In the genomic region with DNA sequence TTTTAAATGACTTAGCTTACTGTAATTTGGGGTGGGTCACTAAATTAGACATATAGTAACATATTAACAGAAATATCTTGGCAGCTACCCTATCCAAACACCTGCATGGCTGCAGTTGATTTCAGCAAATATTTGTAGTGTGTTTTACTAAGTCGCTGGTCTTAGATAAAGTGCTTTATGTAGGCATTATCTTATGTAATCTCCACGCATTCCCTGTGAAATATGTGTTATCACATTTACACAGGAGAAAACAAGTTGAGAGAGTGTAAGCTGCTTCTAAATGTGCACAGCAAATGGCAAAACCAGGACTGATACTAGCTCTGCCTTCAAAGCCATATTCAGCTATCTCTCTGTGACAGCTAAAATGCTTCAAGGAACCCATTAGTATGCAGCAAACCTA, we compare ENCODE assay signal across 26 cellular contexts.
DNase-seq lines count a peak whose midpoint lies in the region; ATAC-seq, FAIRE-seq and TF ChIP-seq lines count a peak whose summit lies in the region.
"Had no signal": no experiment of that assay in that cellular context is flagged by ENCODE, and none has a peak within 500 bp of the region (broad histone marks: within the 10 kb centered on the region; RNA-seq: fewer than 3 reads in every experiment).

No MANE protein-coding gene starts in this region.

- H3K79me2 ChIP-seq in PC-3 (ENCODE audit: low read length), result no peaks in the 10 kb centered on the region

- no peaks in the 10 kb centered on the region for H3K4me1 Mint-ChIP-seq in T-helper 17 cell
- H3K4me1 Mint-ChIP-seq in activated T-cell treated with anti-CD3 and anti-CD28 coated beads, Interleukin-2, amount 50 U/mL, for 72 hours (ENCODE audit: low read depth), result no peaks in the 10 kb centered on the region

- no peak overlapping the region for H3K27ac Mint-ChIP-seq in T-helper 17 cell
- no peak overlapping the region for H3K27ac Mint-ChIP-seq in activated T-cell treated with anti-CD3 and anti-CD28 coated beads, Interleukin-2, amount 50 U/mL, for 72 hours
- H3K27ac Mint-ChIP-seq: activated naive CD4-positive, alpha-beta T cell treated with anti-CD3 and anti-CD28 coated beads for 36 hours; natural killer cell; WTC11 had no signal

- no peak overlapping the region for H3K4me2 ChIP-seq in PC-3 (ENCODE audit: low read length)
- H3K4me2 ChIP-seq: KMS-11 had no signal

- no peak overlapping the region for H2AFZ ChIP-seq in PC-3 (ENCODE audit: low read length)

- no peak overlapping the region for H3K9ac ChIP-seq in PC-3 (ENCODE audit: low read length)
- H3K9ac ChIP-seq: KMS-11 had no signal

- no peaks in the 10 kb centered on the region for H3K9me2 ChIP-seq in PC-3 (replicated peaks; ENCODE audit: low read length)

- ATAC-seq in PC-3, result peak; percentile 53
- peak; percentile 57 for ATAC-seq in left lobe of liver
- no peak for ATAC-seq in HG03045 (IDR thresholded peaks at IDR 0.05; ENCODE audit: unreplicated experiment)
- no peak for ATAC-seq in T-helper 17 cell
- no peak for ATAC-seq in activated T-cell treated with anti-CD3 and anti-CD28 coated beads, Interleukin-2, amount 50 U/mL, for 72 hours (replicated peaks in 1 of 2)
- ATAC-seq: natural killer cell, Panc1, WTC11 had no signal

- TF ChIP-seq CTCF in PC-3 (conservative IDR thresholded peaks at IDR 0.05; ENCODE audit: low read depth, low read length), result no peak

- H3K27me3 ChIP-seq in PC-3 (ENCODE audit: low read length) (no peaks in the 10 kb centered on the region), small intestine (ENCODE audit: control insufficient read depth in 2 of 2, insufficient read depth in 2 of 2, low read length in 2 of 2) (no peaks in the 10 kb centered on the region)

- H3K36me3 Mint-ChIP-seq in T-helper 17 cell (ENCODE audit: low read depth), result no peaks in the 10 kb centered on the region
- H3K36me3 Mint-ChIP-seq in activated T-cell treated with anti-CD3 and anti-CD28 coated beads, Interleukin-2, amount 50 U/mL, for 72 hours (ENCODE audit: insufficient read depth in 2 of 2), result no peaks in the 10 kb centered on the region
- H3K36me3 Mint-ChIP-seq: natural killer cell, WTC11 had no signal

- intact Hi-C loops in PC-3 (cut with micrococcal nuclease), result no loop called here

- H3K4me3 Mint-ChIP-seq in T-helper 17 cell, result no peak overlapping the region
- no peak overlapping the region for H3K4me3 Mint-ChIP-seq in activated T-cell treated with anti-CD3 and anti-CD28 coated beads, Interleukin-2, amount 50 U/mL, for 72 hours
- H3K4me3 Mint-ChIP-seq: activated naive CD4-positive, alpha-beta T cell treated with anti-CD3 and anti-CD28 coated beads for 36 hours; natural killer cell; WTC11 had no signal

- peaks cover 0 to 2% of the 10 kb centered on the region in 2 donors for H3K9me3 Mint-ChIP-seq in activated T-cell treated with anti-CD3 and anti-CD28 coated beads, Interleukin-2, amount 50 U/mL, for 72 hours
- H3K9me3 Mint-ChIP-seq: activated naive CD4-positive, alpha-beta T cell treated with anti-CD3 and anti-CD28 coated beads for 36 hours; natural killer cell had no signal

- no TSS peak for BruUV-seq in PC-3 (replicated peaks; lab: Mats Ljungman, UMichigan)

- POLR2A ChIA-PET in PC-3 (lab: Charles Lee; ENCODE audit: unreplicated experiment), result no interaction called here

- CTCF ChIA-PET in PC-3 (lab: Charles Lee), result no interaction called here

- H3K4me3 ChIP-seq in PC-3 (ENCODE audit: low read length), result no peak overlapping the region
- H3K4me3 ChIP-seq in small intestine (ENCODE audit: low read depth in 1 of 2, low read length in 2 of 2), result no peak overlapping the region

- no peaks in the 10 kb centered on the region for H3K9me3 ChIP-seq in PC-3 (ENCODE audit: low read length)
- H3K9me3 ChIP-seq in small intestine (ENCODE audit: control insufficient read depth, low read depth), result no peaks in the 10 kb centered on the region
- no peaks in the 10 kb centered on the region for H3K9me3 ChIP-seq in T-helper 17 cell (ENCODE audit: control insufficient read depth, low read length, poor library complexity, severe bottlenecking)

- DNase-seq in DMS53 treated with DMSO at 0.1 percent for 48 hours (lab: John Stamatoyannopoulos, UW; ENCODE audit: unreplicated experiment) (peak; percentile 66), PC-3 (no peak), left lobe of liver (ENCODE audit: low spot score) (no peak), small intestine (peak; percentile 66), T-helper 17 cell (no peak)
- DNase-seq in activated CD4-positive, CD25-positive, alpha-beta regulatory T cell (lab: John Stamatoyannopoulos, UW), result no peak
- no peak for DNase-seq in activated T-cell treated with anti-CD3 and anti-CD28 coated beads, Interleukin-2, amount 50 U/mL, for 72 hours
- DNase-seq: activated CD4-positive, alpha-beta T cell treated with anti-CD3 and anti-CD28 coated beads, Interleukin-2, amount 50 U/mL, for 1 hour; activated naive CD4-positive, alpha-beta T cell treated with anti-CD3 and anti-CD28 coated beads for 36 hours; activated T-cell treated with anti-CD3 and anti-CD28 coated beads, Interleukin-2, amount 50 U/mL, for 48 hours; natural killer cell; NCI-H1436 treated with DMSO at 0.1 percent for 48 hours; NK-92 treated with Interleukin-12 subunit alpha and Interleukin-12 subunit beta, amount 100 ng/mL, for 24 hours; occipital lobe; retina; SHP77 treated with DMSO at 0.1 percent for 48 hours; stimulated activated CD4-positive, alpha-beta T cell treated with anti-CD3 and anti-CD28 coated beads, Interleukin-2, amount 100 ng/mL, for 24 hours; T1000 had no signal

- H3K27ac ChIP-seq in PC-3 (ENCODE audit: low read length) (no peak overlapping the region), small intestine (ENCODE audit: low read depth in 1 of 2, low read length in 1 of 2) (no peak overlapping the region)
- H3K27ac ChIP-seq: C4-2B, KMS-11 had no signal

- H3F3A ChIP-seq in PC-3 (ENCODE audit: low read length, unreplicated experiment), result no peaks in the 10 kb centered on the region

- no peaks in the 10 kb centered on the region for H3K36me3 ChIP-seq in PC-3 (ENCODE audit: low read depth, low read length)
- no peaks in the 10 kb centered on the region for H3K36me3 ChIP-seq in small intestine (ENCODE audit: control insufficient read depth in 2 of 2, insufficient read depth in 2 of 2, low read length in 2 of 2)

- peaks cover 4% of the 10 kb centered on the region for H3K27me3 Mint-ChIP-seq in T-helper 17 cell
- no peaks in the 10 kb centered on the region for H3K27me3 Mint-ChIP-seq in activated T-cell treated with anti-CD3 and anti-CD28 coated beads, Interleukin-2, amount 50 U/mL, for 72 hours (ENCODE audit: low read depth)

- peak; percentile 47 for FAIRE-seq in small intestine (lab: Jason Lieb, UNC)
- FAIRE-seq: H1, HTR-8/SVneo, urothelium cell line had no signal

- WGBS in small intestine, 3 donors, result 6 to 56% (median 35%) methylated on average over 2 of the region's 2 CpGs

- no peaks in the 10 kb centered on the region for H4K20me1 ChIP-seq in PC-3 (ENCODE audit: low read length)

- H3K4me1 ChIP-seq in PC-3 (ENCODE audit: insufficient read depth, low read length) (no peaks in the 10 kb centered on the region), small intestine (ENCODE audit: control insufficient read depth in 2 of 2, insufficient read depth in 1 of 2, low read depth in 1 of 2, low read length in 1 of 2) (peaks cover 0 to 3% of the 10 kb centered on the region in 2 donors)

Comparison
In these comparisons a context has a peak if more than half of its experiments do, and no peak if none do; other contexts are left out.
1. DNase-seq: peak in DMS53 treated with DMSO at 0.1 percent for 48 hours (single experiment) and small intestine (single experiment); none in PC-3 (single experiment), left lobe of liver (single experiment), T-helper 17 cell (0 of 3), activated CD4-positive, CD25-positive, alpha-beta regulatory T cell (0 of 4) and activated T-cell treated with anti-CD3 and anti-CD28 coated beads, Interleukin-2, amount 50 U/mL, for 72 hours (0 of 2).
2. ATAC-seq: peak in PC-3 (single experiment) and left lobe of liver (single experiment); none in HG03045 (single experiment), T-helper 17 cell (single experiment) and activated T-cell treated with anti-CD3 and anti-CD28 coated beads, Interleukin-2, amount 50 U/mL, for 72 hours (0 of 2).